In genomic region chr5:142110988-142111687, GRCh38 we compare ENCODE assay signal across 15 cellular contexts. TPM values are rescaled to one million over a fixed set of nuclear protein-coding genes. Genes with fewer than 3 reads are reported as not detected.
DNase-seq lines count a peak whose midpoint lies in the region; ATAC-seq and TF ChIP-seq lines count a peak whose summit lies in the region.
"Had no signal": no experiment of that assay in that cellular context is flagged by ENCODE, and none has a peak within 500 bp of the region (broad histone marks: within the 10 kb centered on the region; RNA-seq: fewer than 3 reads in every experiment).

No MANE protein-coding gene starts in this region.

- H3K4me3 ChIP-seq in AG10803 (ENCODE audit: low read length) (peak overlapping the region; percentile 6; the same call in 1 of the 2 replicates), GM23248 (peak overlapping the region; percentile 94), adipocyte (ENCODE audit: low read length) (peak overlapping the region; percentile 99)

- DNase-seq in AG10803 (ENCODE audit: low read depth), result no peak
- no peak for DNase-seq in GM23248
- DNase-seq in adipocyte (ENCODE audit: low read depth), result no peak
- no peak for DNase-seq in natural killer cell
- DNase-seq in stimulated activated CD4-positive, alpha-beta T cell treated with anti-CD3 and anti-CD28 coated beads, Interleukin-1b, Interleukin-23, amount 100 ng/mL, for 48 hours, result no peak
- DNase-seq in NCI-H2196 (lab: John Stamatoyannopoulos, UW; ENCODE audit: unreplicated experiment), result no peak
- DNase-seq in NCI-H1694 (lab: John Stamatoyannopoulos, UW), result no peak
- DNase-seq: COR-L47; H9; immature natural killer cell; NCI-H345; SHP77; stimulated activated CD4-positive, alpha-beta T cell treated with anti-CD3 and anti-CD28 coated beads, Interleukin-2, amount 100 ng/mL, for 48 hours; substantia nigra had no signal

- peaks cover 22% of the 10 kb centered on the region for H3K4me1 ChIP-seq in GM23248 (ENCODE audit: insufficient read depth)
- peaks cover 47% of the 10 kb centered on the region for H3K4me1 ChIP-seq in adipocyte (ENCODE audit: control insufficient read depth, insufficient read depth, low read length)

- intact Hi-C loops in natural killer cell (cut with micrococcal nuclease), result no loop called here

- peaks cover 19% of the 10 kb centered on the region for H4K20me1 ChIP-seq in GM23248 (ENCODE audit: insufficient read depth)

- H3K27ac Mint-ChIP-seq in natural killer cell, result peak overlapping the region in 1 of 2 donors; percentile 85
- H3K27ac Mint-ChIP-seq: H9 had no signal

- no peak for ATAC-seq in natural killer cell
- ATAC-seq in HG03342 (IDR thresholded peaks at IDR 0.05; ENCODE audit: unreplicated experiment), result no peak

- peaks cover 44% of the 10 kb centered on the region for H3F3A ChIP-seq in GM23248 (ENCODE audit: insufficient read depth)

- H3K27me3 Mint-ChIP-seq in natural killer cell (ENCODE audit: low read depth in 2 of 2), result peaks cover 0 to 2% of the 10 kb centered on the region in 2 donors

- H3K27ac ChIP-seq in GM23248, result peak overlapping the region; percentile 91

- H3K4me3 Mint-ChIP-seq in natural killer cell, result peak overlapping the region; percentile 96

- no peak overlapping the region for H2AFZ ChIP-seq in GM23248

- H3K27me3 ChIP-seq in GM23248 (replicated peaks; ENCODE audit: insufficient read depth), result no peaks in the 10 kb centered on the region
- no peaks in the 10 kb centered on the region for H3K27me3 ChIP-seq in adipocyte (replicated peaks; ENCODE audit: control insufficient read depth, insufficient read depth, low read length)

- in situ Hi-C loops in GM23248 (cut with MboI), result no loop called here

- H3K9me3 ChIP-seq in GM23248 (ENCODE audit: low read depth), result no peaks in the 10 kb centered on the region
- H3K9me3 ChIP-seq in adipocyte (ENCODE audit: control insufficient read depth, low read length), result no peaks in the 10 kb centered on the region

- no peaks in the 10 kb centered on the region for H3K9me3 Mint-ChIP-seq in natural killer cell
- H3K9me3 Mint-ChIP-seq: immature natural killer cell had no signal

- peaks cover 71% of the 10 kb centered on the region for H3K79me2 ChIP-seq in GM23248 (ENCODE audit: insufficient read depth)

- H3K4me1 Mint-ChIP-seq in natural killer cell, result peaks cover 44 to 45% of the 10 kb centered on the region in 2 donors

- H3K4me2 ChIP-seq in GM23248 (ENCODE audit: unreplicated experiment), result peak overlapping the region; percentile 99

- no peaks in the 10 kb centered on the region for H3K9me2 ChIP-seq in GM23248 (ENCODE audit: insufficient read depth)

- no peak for TF ChIP-seq CTCF in AG10803 (conservative IDR thresholded peaks at IDR 0.05; ENCODE audit: low read length)
- no peak for TF ChIP-seq CTCF in natural killer cell (IDR thresholded peaks at IDR 0.05)

- 42 to 45% methylated on average over 6 of the region's 6 CpGs for WGBS in GM23248 (ENCODE audit: low coverage in 1 of 2, low lambda C conversion rate in 2 of 2, missing lambda C conversion rate in 2 of 2), 2 experiments

- no peaks in the 10 kb centered on the region for H3K36me3 Mint-ChIP-seq in natural killer cell
- H3K36me3 Mint-ChIP-seq: immature natural killer cell had no signal

- H3K9ac ChIP-seq in GM23248, result peak overlapping the region; percentile 96
- peak overlapping the region; percentile 96 for H3K9ac ChIP-seq in adipocyte (ENCODE audit: low read length)

- H3K36me3 ChIP-seq in GM23248 (ENCODE audit: low read depth) (no peaks in the 10 kb centered on the region), adipocyte (ENCODE audit: control insufficient read depth, insufficient read depth, low read length, severe bottlenecking) (no peaks in the 10 kb centered on the region)

RNA-seq across cellular contexts. Expression of gene NDFIP1, which starts 2.6 kb away (rescaled TPM):
- total RNA-seq in GM23248 (2014; rRNA removed; shearing (Covaris generic)), result 55.2 and 57.5 TPM in 2 replicates
- 75.3 and 76.4 TPM in 2 replicates for polyA plus RNA-seq in GM23248 (2016; fragmentation: Nextera tagmentation; extraction: Ambion mirVana)
- 10 to 100 TPM; 45.4 to 57.6 (median 51.7) TPM for total RNA-seq in natural killer cell

Comparison
In these comparisons a context has a peak if more than half of its experiments do, and no peak if none do; other contexts are left out.
1. H3K4me3 ChIP-seq: peak in every context shown above with its lines; median percentile 99 in adipocyte; 94 in GM23248; 6 in AG10803.